8 cellular contexts compared by ENCODE assay signal in the genomic region with DNA sequence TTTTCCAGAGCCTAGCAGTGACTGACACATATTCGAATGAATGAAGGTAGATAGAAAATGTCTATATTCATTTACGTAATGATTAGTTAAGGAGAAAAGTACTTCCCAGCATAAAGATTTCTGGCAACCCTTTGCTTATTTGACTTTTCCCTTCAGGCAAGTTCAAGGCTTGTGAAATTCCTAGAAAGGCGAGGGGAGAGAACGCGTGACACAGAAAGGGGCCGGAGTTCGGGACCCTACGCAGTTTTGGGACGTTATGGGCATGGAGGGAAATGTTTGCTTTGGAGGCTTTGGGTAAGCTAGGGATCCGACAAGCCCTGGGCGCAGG. TPM values are rescaled to one million over a fixed set of nuclear protein-coding genes. Genes with fewer than 3 reads are reported as not detected.
A peak's percentile ranks its signal among the peaks of the same experiment; 100 is the strongest.
DNase-seq lines count a peak whose midpoint lies in the region; ATAC-seq, FAIRE-seq and TF ChIP-seq lines count a peak whose summit lies in the region.

No MANE protein-coding gene starts in this region.

- peak overlapping the region; percentile 66 to 85 (median 82) for H3K4me3 Mint-ChIP-seq in CD4-positive, alpha-beta memory T cell

- POLR2A ChIA-PET in CD4-positive, alpha-beta memory T cell (lab: Charles Lee; ENCODE audit: partially characterized antibody) = interaction anchor here (1.2 kb wide), 1 partner anchor 101 kb away, joined by 3 read pairs; no protein-coding TSS in a partner anchor
- POLR2A ChIA-PET in PC-9 (lab: Charles Lee; ENCODE audit: unreplicated experiment) (no interaction called here), endothelial cell of umbilical vein (lab: Charles Lee) (no interaction called here)

- peaks cover 3% of the 10 kb centered on the region; the same call in 1 of the 2 replicates for H3F3A ChIP-seq in PC-9 (ENCODE audit: insufficient read depth, low read depth)

- dilution Hi-C loops in endothelial cell of umbilical vein (cut with MboI; ENCODE audit: extremely low pct_ligation_motif_present, low sequenced_read_pairs) = no loop called here

- H3K27ac Mint-ChIP-seq in CD4-positive, alpha-beta memory T cell = peak overlapping the region; percentile 61 to 85 (median 79)

- H3K4me2 ChIP-seq in PC-9 (peak overlapping the region; percentile 69), endothelial cell of umbilical vein (ENCODE audit: insufficient read depth, low read length) (peak overlapping the region; percentile 66), osteoblast (ENCODE audit: insufficient read depth, low read length) (peak overlapping the region; percentile 85)

- TF ChIP-seq POLR2A in endothelial cell of umbilical vein (IDR thresholded peaks at IDR 0.05; ENCODE audit: low read depth, low read length) = no peak

- no peaks in the 10 kb centered on the region for H3K27me3 Mint-ChIP-seq in CD4-positive, alpha-beta memory T cell

- H3K9me3 Mint-ChIP-seq in CD4-positive, alpha-beta memory T cell = no peaks in the 10 kb centered on the region

- FAIRE-seq in endothelial cell of umbilical vein (lab: Jason Lieb, UNC) = no peak

- peaks cover 0 to 3% of the 10 kb centered on the region in 2 donors for H3K36me3 Mint-ChIP-seq in CD4-positive, alpha-beta memory T cell

- H3K9me1 ChIP-seq in endothelial cell of umbilical vein (replicated peaks; ENCODE audit: control insufficient read depth, extremely low read depth, insufficient read depth, low read length) = no peaks in the 10 kb centered on the region

- TF ChIP-seq CTCF in PC-9 (conservative IDR thresholded peaks at IDR 0.05) (no peak), endothelial cell of umbilical vein (IDR thresholded peaks at IDR 0.05; ENCODE audit: extremely low read depth in 1 of 2, insufficient read depth in 1 of 2, low read depth in 1 of 2, low read length in 2 of 2) (no peak), osteoblast (IDR thresholded peaks at IDR 0.05; ENCODE audit: extremely low read depth, low read depth, low read length) (no peak)

- DNase-seq in CD4-positive, alpha-beta memory T cell = no peak
- DNase-seq in PC-9 = no peak
- DNase-seq in endothelial cell of umbilical vein (ENCODE audit: low read depth, low spot score) = peak; percentile 54
- DNase-seq in osteoblast (ENCODE audit: insufficient read length, low spot score, missing footprints) = no peak
- DNase-seq in HuH-7.5 (ENCODE audit: low spot score) = no peak
- DNase-seq in stimulated activated CD4-positive, alpha-beta T cell treated with anti-CD3 and anti-CD28 coated beads, Interleukin-4, amount 100 ng/mL, for 24 hours = no peak
- DNase-seq in effector CD8-positive, alpha-beta T cell (lab: John Stamatoyannopoulos, UW) = no peak

- no peaks in the 10 kb centered on the region for H3K9me2 ChIP-seq in PC-9 (ENCODE audit: insufficient read depth)

- BruUV-seq in PC-9 (replicated peaks; lab: Mats Ljungman, UMichigan) (no TSS peak), endothelial cell of umbilical vein (replicated peaks; lab: Mats Ljungman, UMichigan) (TSS peak; percentile 34)

- peak overlapping the region; percentile 65 for H3K27ac ChIP-seq in CD4-positive, alpha-beta memory T cell (ENCODE audit: low read depth, low read length)
- H3K27ac ChIP-seq in PC-9 = peak overlapping the region; percentile 51
- H3K27ac ChIP-seq in endothelial cell of umbilical vein (ENCODE audit: insufficient read depth, low read depth, low read length) = peak overlapping the region; percentile 13
- H3K27ac ChIP-seq in osteoblast (ENCODE audit: low read depth, low read length) = no peak overlapping the region

- peaks cover 14 to 37% (median 25%) of the 10 kb centered on the region in 4 donors for H3K4me1 Mint-ChIP-seq in CD4-positive, alpha-beta memory T cell

- H3K9ac ChIP-seq in endothelial cell of umbilical vein (replicated peaks; ENCODE audit: extremely low read depth, insufficient read depth, low read length) = peak overlapping the region; percentile 44

- H4K20me1 ChIP-seq in PC-9 (ENCODE audit: insufficient read depth) = no peaks in the 10 kb centered on the region
- peaks cover 3% of the 10 kb centered on the region for H4K20me1 ChIP-seq in endothelial cell of umbilical vein (replicated peaks; ENCODE audit: control insufficient read depth, extremely low read depth, insufficient read depth, low read length)
- H4K20me1 ChIP-seq in osteoblast (ENCODE audit: insufficient read depth, low read length) = no peaks in the 10 kb centered on the region

- H3K4me1 ChIP-seq in CD4-positive, alpha-beta memory T cell (ENCODE audit: insufficient read depth, low read length) = peaks cover 32% of the 10 kb centered on the region
- H3K4me1 ChIP-seq in PC-9 (replicated peaks; ENCODE audit: insufficient read depth) (peaks cover 15% of the 10 kb centered on the region; the same call in 1 of the 2 replicates), endothelial cell of umbilical vein (ENCODE audit: control insufficient read depth, extremely low read depth, insufficient read depth, low read length) (peaks cover 14% of the 10 kb centered on the region), osteoblast (ENCODE audit: insufficient read depth, low read length) (peaks cover 5% of the 10 kb centered on the region)

- peak overlapping the region in 1 of 2 donors; percentile 65 for H3K4me3 ChIP-seq in CD4-positive, alpha-beta memory T cell (ENCODE audit: low read length in 2 of 2)
- H3K4me3 ChIP-seq in PC-9 (peak overlapping the region; percentile 58; the same call in 1 of the 2 replicates), endothelial cell of umbilical vein (replicated peaks in 1 of 3; ENCODE audit: insufficient read depth in 1 of 3, low read depth in 1 of 3, low read length in 3 of 3) (peak overlapping the region; percentile 37 to 95 (median 63)), osteoblast (ENCODE audit: insufficient read depth, low read length) (peak overlapping the region; percentile 82)

- no peak for ATAC-seq in HG03354 (IDR thresholded peaks at IDR 0.05; ENCODE audit: poor library complexity, severe bottlenecking, unreplicated experiment)

- H3K9me3 ChIP-seq in CD4-positive, alpha-beta memory T cell (ENCODE audit: control insufficient read depth in 1 of 2, low read length in 2 of 2) = no peaks in the 10 kb centered on the region
- no peaks in the 10 kb centered on the region for H3K9me3 ChIP-seq in PC-9 (ENCODE audit: insufficient read depth, low read depth)
- no peaks in the 10 kb centered on the region for H3K9me3 ChIP-seq in endothelial cell of umbilical vein (replicated peaks; ENCODE audit: control insufficient read depth, insufficient read depth, low read length)
- no peaks in the 10 kb centered on the region for H3K9me3 ChIP-seq in osteoblast (ENCODE audit: low read depth, low read length)

- intact Hi-C loops in CD4-positive, alpha-beta memory T cell (cut with micrococcal nuclease) = no loop called here
- intact Hi-C loops in PC-9 (cut with micrococcal nuclease; ENCODE audit: unreplicated experiment) = loop anchor here (1.0 kb wide), 1 partner anchor 23 kb away; no protein-coding TSS in a partner anchor
- intact Hi-C loops in endothelial cell of umbilical vein (cut with micrococcal nuclease) = loop anchor here (1.0 kb wide), 2 partner anchors 23 to 46 kb away; no protein-coding TSS in a partner anchor

- CTCF ChIA-PET in CD4-positive, alpha-beta memory T cell (lab: Charles Lee; ENCODE audit: partially characterized antibody) = interaction anchor here (1.4 kb wide), 1 partner anchor 97 kb away, joined by 4 read pairs; no protein-coding TSS in a partner anchor
- CTCF ChIA-PET in PC-9 (lab: Charles Lee) (no interaction called here), endothelial cell of umbilical vein (lab: Charles Lee) (interaction anchor here (0.8 to 1.4 kb wide), 5 partner anchors 9 to 119 kb away, joined by 3 to 5 read pairs (median 4); no protein-coding TSS in a partner anchor)

- no peaks in the 10 kb centered on the region for H3K36me3 ChIP-seq in CD4-positive, alpha-beta memory T cell (ENCODE audit: insufficient read depth, low read length)
- H3K36me3 ChIP-seq in PC-9 (ENCODE audit: low read depth) (no peaks in the 10 kb centered on the region), endothelial cell of umbilical vein (ENCODE audit: control insufficient read depth in 2 of 2, extremely low read depth in 1 of 2, insufficient read depth in 2 of 2, low read length in 2 of 2) (no peaks in the 10 kb centered on the region), osteoblast (ENCODE audit: insufficient read depth, low read length) (no peaks in the 10 kb centered on the region)

- peak overlapping the region; percentile 81 for H2AFZ ChIP-seq in PC-9
- peak overlapping the region; percentile 92 for H2AFZ ChIP-seq in endothelial cell of umbilical vein (ENCODE audit: low read depth, low read length)
- H2AFZ ChIP-seq in osteoblast (ENCODE audit: low read length) = peak overlapping the region; percentile 90

- H3K27me3 ChIP-seq in CD4-positive, alpha-beta memory T cell (ENCODE audit: insufficient read depth, low read length) = no peaks in the 10 kb centered on the region
- H3K27me3 ChIP-seq in PC-9 (ENCODE audit: insufficient read depth, low read depth) = no peaks in the 10 kb centered on the region
- no peaks in the 10 kb centered on the region for H3K27me3 ChIP-seq in endothelial cell of umbilical vein (ENCODE audit: control insufficient read depth in 2 of 2, insufficient read depth in 2 of 2, low read length in 2 of 2)
- H3K27me3 ChIP-seq in osteoblast (ENCODE audit: insufficient read depth, low read length) = peaks cover 8% of the 10 kb centered on the region

- H3K79me2 ChIP-seq in PC-9 (ENCODE audit: low read depth) = peaks cover 40% of the 10 kb centered on the region
- peaks cover 43% of the 10 kb centered on the region for H3K79me2 ChIP-seq in endothelial cell of umbilical vein (ENCODE audit: control insufficient read depth, insufficient read depth, low read length)
- H3K79me2 ChIP-seq in osteoblast (ENCODE audit: insufficient read depth, low read length) = peaks cover 32% of the 10 kb centered on the region

TF ChIP-seq in endothelial cell of umbilical vein, 7 proteins besides CTCF, POLR2A, EP300 and RAD21 (continues in another document):
- no peak for TF ChIP-seq JUN (IDR thresholded peaks at IDR 0.05; ENCODE audit: borderline replicate concordance, insufficient read depth, insufficient read length, low read depth)
- no peak for TF ChIP-seq GATA2 (IDR thresholded peaks at IDR 0.05; ENCODE audit: insufficient read depth, insufficient read length, low read depth, low read length)

RNA-seq across cellular contexts. Expression of a gene that starts 0.5 kb away (rescaled TPM):
- total RNA-seq in CD4-positive, alpha-beta memory T cell = 10 to 100 TPM; 72.7 to 73.5 TPM
- 10 to 100 TPM in 1 of 2 donors, 1 to 10 TPM in 1; 6.2 to 25.6 TPM for polyA plus RNA-seq in CD4-positive, alpha-beta memory T cell
- total RNA-seq in PC-9 (2021) (26.0 and 30.9 TPM in 2 replicates), endothelial cell of umbilical vein (66.9 and 67.5 TPM in 2 replicates), osteoblast (55.1 and 56.1 TPM in 2 replicates)
- 13.6 and 14.4 TPM in 2 replicates for polyA plus RNA-seq in endothelial cell of umbilical vein
- polyA plus RNA-seq in endothelial cell of umbilical vein (2011; cell fraction: cytosol; rRNA removed) = 17.7 and 18.1 TPM in 2 replicates
- 44.6 and 56.6 TPM in 2 replicates for polyA plus RNA-seq in endothelial cell of umbilical vein (2011; cell fraction: nucleus; rRNA removed)
- 51.0 TPM in 2 replicates for polyA plus RNA-seq in endothelial cell of umbilical vein (2012)
- 66.9 and 78.5 TPM in 2 replicates for polyA minus RNA-seq in endothelial cell of umbilical vein
- polyA minus RNA-seq in endothelial cell of umbilical vein (2011; cell fraction: cytosol; rRNA and poly(A)+ RNA removed) = 31.7 TPM
- polyA minus RNA-seq in endothelial cell of umbilical vein (2011; cell fraction: nucleus; rRNA and poly(A)+ RNA removed) = 227 and 311 TPM in 2 replicates
